ENCODE assay signal across 34 cellular contexts in genomic region chr3:19284974-19285373, GRCh38.
"Had no signal": no experiment of that assay in that cellular context is flagged by ENCODE, and none has a peak within 500 bp of the region (broad histone marks: within the 10 kb centered on the region; RNA-seq: fewer than 3 reads in every experiment).

No MANE protein-coding gene starts in this region.

- DNase-seq: activated effector memory CD4-positive, alpha-beta T cell treated with anti-CD3 and anti-CD28 coated beads, Interleukin-2, amount 50 U/mL, for 16 hours; activated effector memory CD4-positive, alpha-beta T cell treated with Interleukin-2 at 50 U/mL for 16 hours; activated gamma-delta T cell; activated gamma-delta T cell treated with Interleukin-2 at 50 U/mL for 16 hours; activated naive CD4-positive, alpha-beta T cell; activated naive CD4-positive, alpha-beta T cell treated with anti-CD3 and anti-CD28 coated beads for 36 hours; activated naive CD4-positive, alpha-beta T cell treated with anti-CD3 and anti-CD28 coated beads, Interleukin-2, amount 10 ng/mL, durations not matched to agents 7 days and 5 days; activated naive CD4-positive, alpha-beta T cell treated with anti-CD3 and anti-CD28 coated beads, Interleukin-2, amount 50 U/mL, for 16 hours; activated naive CD4-positive, alpha-beta T cell treated with Interleukin-2 at 50 U/mL for 16 hours; activated naive CD8-positive, alpha-beta T cell treated with anti-CD3 and anti-CD28 coated beads for 36 hours; activated naive CD8-positive, alpha-beta T cell treated with anti-CD3 and anti-CD28 coated beads, Interleukin-2, amount 10 ng/mL, durations not matched to agents 7 days and 5 days; activated naive CD8-positive, alpha-beta T cell treated with anti-CD3 and anti-CD28 coated beads, Interleukin-2, amount 50 U/mL, for 24 hours; activated T-cell treated with anti-CD3 and anti-CD28 coated beads, Interleukin-2, amount 50 U/mL, for 24 hours; activated T-cell treated with anti-CD3 and anti-CD28 coated beads, Interleukin-2, amount 50 U/mL, for 4 hours; activated T-cell treated with anti-CD3 and anti-CD28 coated beads, Interleukin-2, amount 50 U/mL, for 48 hours; activated T-cell treated with anti-CD3 and anti-CD28 coated beads, Interleukin-2, amount 50 U/mL, for 72 hours; adrenal gland; amniotic stem cell; amygdala; anterior cingulate cortex; aorta; body of pancreas; brain microvascular endothelial cell; caudate nucleus; central memory CD4-positive, alpha-beta T cell; cerebellar nuclear complex had no signal

- H3K27ac Mint-ChIP-seq: activated naive CD4-positive, alpha-beta T cell treated with anti-CD3 and anti-CD28 coated beads for 36 hours; activated naive CD4-positive, alpha-beta T cell treated with anti-CD3 and anti-CD28 coated beads, Interleukin-2, amount 10 ng/mL, durations not matched to agents 7 days and 5 days; activated naive CD4-positive, alpha-beta T cell treated with anti-CD3 and anti-CD28 coated beads, Interleukin-2, amount 50 U/mL, for 24 hours; activated naive CD4-positive, alpha-beta T cell treated with anti-CD3 and anti-CD28 coated beads, Interleukin-2, amount 50 U/mL, for 72 hours; activated naive CD8-positive, alpha-beta T cell; activated naive CD8-positive, alpha-beta T cell treated with anti-CD3 and anti-CD28 coated beads for 36 hours; activated naive CD8-positive, alpha-beta T cell treated with anti-CD3 and anti-CD28 coated beads, Interleukin-2, amount 10 ng/mL, durations not matched to agents 7 days and 5 days; activated naive CD8-positive, alpha-beta T cell treated with anti-CD3 and anti-CD28 coated beads, Interleukin-2, amount 50 U/mL, for 24 hours; activated T-cell treated with anti-CD3 and anti-CD28 coated beads, Interleukin-2, amount 50 U/mL, for 24 hours; activated T-cell treated with anti-CD3 and anti-CD28 coated beads, Interleukin-2, amount 50 U/mL, for 72 hours; activated T-helper 1 cell treated with anti-CD3 and anti-CD28 coated beads, Interleukin-12 subunit alpha, Interleukin-12 subunit beta, Interleukin-2, Interleukin-4 antibody, amounts not matched to agents 30 ng/mL and 10 ng/mL and 1 ng/mL, durations not matched to agents 14 hours and 24 hours and 36 hours; activated T-helper 17 cell treated with anti-CD3 and anti-CD28 coated beads, Interleukin-2, amount 50 U/mL, for 72 hours; activated T-helper 2 cell treated with anti-CD3 and anti-CD28 coated beads, Interferon-gamma antibody, Interleukin-2, Interleukin-4, amounts not matched to agents 10 μg/mL and 5 μg/mL and 100 μg/mL, durations not matched to agents 14 hours and 24 hours and 36 hours; brain had no signal

- H3K9me3 Mint-ChIP-seq: activated naive CD4-positive, alpha-beta T cell treated with anti-CD3 and anti-CD28 coated beads for 36 hours; activated naive CD4-positive, alpha-beta T cell treated with anti-CD3 and anti-CD28 coated beads, Interleukin-2, amount 10 ng/mL, durations not matched to agents 7 days and 5 days; activated naive CD4-positive, alpha-beta T cell treated with anti-CD3 and anti-CD28 coated beads, Interleukin-2, amount 50 U/mL, for 24 hours; activated naive CD4-positive, alpha-beta T cell treated with anti-CD3 and anti-CD28 coated beads, Interleukin-2, amount 50 U/mL, for 72 hours; activated naive CD8-positive, alpha-beta T cell treated with anti-CD3 and anti-CD28 coated beads for 36 hours; activated naive CD8-positive, alpha-beta T cell treated with anti-CD3 and anti-CD28 coated beads, Interleukin-2, amount 10 ng/mL, durations not matched to agents 7 days and 5 days; activated naive CD8-positive, alpha-beta T cell treated with anti-CD3 and anti-CD28 coated beads, Interleukin-2, amount 50 U/mL, for 24 hours; activated T-cell treated with anti-CD3 and anti-CD28 coated beads, Interleukin-2, amount 50 U/mL, for 24 hours; activated T-cell treated with anti-CD3 and anti-CD28 coated beads, Interleukin-2, amount 50 U/mL, for 4 hours; activated T-helper 1 cell treated with anti-CD3 and anti-CD28 coated beads, Interleukin-12 subunit alpha, Interleukin-12 subunit beta, Interleukin-2, Interleukin-4 antibody, amounts not matched to agents 30 ng/mL and 10 ng/mL and 1 ng/mL, durations not matched to agents 14 hours and 24 hours and 36 hours; activated T-helper 2 cell treated with anti-CD3 and anti-CD28 coated beads, Interferon-gamma antibody, Interleukin-2, Interleukin-4, amounts not matched to agents 10 μg/mL and 5 μg/mL and 100 μg/mL, durations not matched to agents 14 hours and 24 hours and 36 hours had no signal

- H3K4me1 Mint-ChIP-seq: activated naive CD4-positive, alpha-beta T cell treated with anti-CD3 and anti-CD28 coated beads, Interleukin-2, amount 10 ng/mL, durations not matched to agents 7 days and 5 days; activated naive CD4-positive, alpha-beta T cell treated with anti-CD3 and anti-CD28 coated beads, Interleukin-2, amount 50 U/mL, for 24 hours; activated naive CD8-positive, alpha-beta T cell treated with anti-CD3 and anti-CD28 coated beads for 36 hours; activated naive CD8-positive, alpha-beta T cell treated with anti-CD3 and anti-CD28 coated beads, Interleukin-2, amount 10 ng/mL, durations not matched to agents 7 days and 5 days; activated naive CD8-positive, alpha-beta T cell treated with anti-CD3 and anti-CD28 coated beads, Interleukin-2, amount 50 U/mL, for 24 hours; activated T-helper 17 cell treated with anti-CD3 and anti-CD28 coated beads, Interleukin-2, amount 50 U/mL, for 72 hours; central memory CD8-positive, alpha-beta T cell had no signal

- H3K27me3 Mint-ChIP-seq: activated naive CD4-positive, alpha-beta T cell treated with anti-CD3 and anti-CD28 coated beads, Interleukin-2, amount 10 ng/mL, durations not matched to agents 7 days and 5 days; activated naive CD4-positive, alpha-beta T cell treated with anti-CD3 and anti-CD28 coated beads, Interleukin-2, amount 50 U/mL, for 24 hours; activated naive CD8-positive, alpha-beta T cell; activated naive CD8-positive, alpha-beta T cell treated with anti-CD3 and anti-CD28 coated beads for 36 hours; activated naive CD8-positive, alpha-beta T cell treated with anti-CD3 and anti-CD28 coated beads, Interleukin-2, amount 10 ng/mL, durations not matched to agents 7 days and 5 days; activated naive CD8-positive, alpha-beta T cell treated with anti-CD3 and anti-CD28 coated beads, Interleukin-2, amount 50 U/mL, for 24 hours; activated T-cell treated with anti-CD3 and anti-CD28 coated beads, Interleukin-2, amount 50 U/mL, for 24 hours; activated T-helper 17 cell treated with anti-CD3 and anti-CD28 coated beads, Interleukin-2, amount 50 U/mL, for 72 hours; central memory CD8-positive, alpha-beta T cell had no signal

- H3K36me3 Mint-ChIP-seq: activated naive CD4-positive, alpha-beta T cell treated with anti-CD3 and anti-CD28 coated beads, Interleukin-2, amount 10 ng/mL, durations not matched to agents 7 days and 5 days; activated naive CD4-positive, alpha-beta T cell treated with anti-CD3 and anti-CD28 coated beads, Interleukin-2, amount 50 U/mL, for 24 hours; activated naive CD4-positive, alpha-beta T cell treated with anti-CD3 and anti-CD28 coated beads, Interleukin-2, amount 50 U/mL, for 72 hours; activated naive CD8-positive, alpha-beta T cell; activated naive CD8-positive, alpha-beta T cell treated with anti-CD3 and anti-CD28 coated beads for 36 hours; activated naive CD8-positive, alpha-beta T cell treated with anti-CD3 and anti-CD28 coated beads, Interleukin-2, amount 10 ng/mL, durations not matched to agents 7 days and 5 days had no signal

- H3K4me3 Mint-ChIP-seq: activated naive CD4-positive, alpha-beta T cell treated with anti-CD3 and anti-CD28 coated beads for 36 hours; activated naive CD4-positive, alpha-beta T cell treated with anti-CD3 and anti-CD28 coated beads, Interleukin-2, amount 10 ng/mL, durations not matched to agents 7 days and 5 days; activated naive CD4-positive, alpha-beta T cell treated with anti-CD3 and anti-CD28 coated beads, Interleukin-2, amount 50 U/mL, for 24 hours; activated naive CD8-positive, alpha-beta T cell; activated naive CD8-positive, alpha-beta T cell treated with anti-CD3 and anti-CD28 coated beads for 36 hours; activated naive CD8-positive, alpha-beta T cell treated with anti-CD3 and anti-CD28 coated beads, Interleukin-2, amount 10 ng/mL, durations not matched to agents 7 days and 5 days; activated naive CD8-positive, alpha-beta T cell treated with anti-CD3 and anti-CD28 coated beads, Interleukin-2, amount 50 U/mL, for 24 hours; activated T-cell treated with anti-CD3 and anti-CD28 coated beads, Interleukin-2, amount 50 U/mL, for 24 hours; activated T-cell treated with anti-CD3 and anti-CD28 coated beads, Interleukin-2, amount 50 U/mL, for 4 hours; activated T-cell treated with anti-CD3 and anti-CD28 coated beads, Interleukin-2, amount 50 U/mL, for 72 hours; activated T-helper 1 cell treated with anti-CD3 and anti-CD28 coated beads, Interleukin-12 subunit alpha, Interleukin-12 subunit beta, Interleukin-2, Interleukin-4 antibody, amounts not matched to agents 30 ng/mL and 10 ng/mL and 1 ng/mL, durations not matched to agents 14 hours and 24 hours and 36 hours; activated T-helper 17 cell treated with anti-CD3 and anti-CD28 coated beads, Interleukin-2, amount 50 U/mL, for 72 hours; brain; central memory CD8-positive, alpha-beta T cell had no signal

- ATAC-seq: activated naive CD4-positive, alpha-beta T cell treated with anti-CD3 and anti-CD28 coated beads, Interleukin-2, amount 50 U/mL, for 72 hours; activated naive CD8-positive, alpha-beta T cell treated with anti-CD3 and anti-CD28 coated beads, Interleukin-2, amount 50 U/mL, for 24 hours; activated T-cell treated with anti-CD3 and anti-CD28 coated beads, Interleukin-2, amount 50 U/mL, for 4 hours; activated T-cell treated with anti-CD3 and anti-CD28 coated beads, Interleukin-2, amount 50 U/mL, for 72 hours; activated T-helper 17 cell treated with anti-CD3 and anti-CD28 coated beads, Interleukin-2, amount 50 U/mL, for 72 hours; body of pancreas had no signal
